Comparison of ENCODE assay signal across 10 cellular contexts in genomic region chr15:31473384-31474058, GRCh38.
DNase-seq lines count a peak whose midpoint lies in the region; ATAC-seq lines count a peak whose summit lies in the region.
"Had no signal": no experiment of that assay in that cellular context is flagged by ENCODE, and none has a peak within 500 bp of the region (broad histone marks: within the 10 kb centered on the region; RNA-seq: fewer than 3 reads in every experiment).

No MANE protein-coding gene starts in this region.

- peaks cover 9% of the 10 kb centered on the region for H3K9me3 Mint-ChIP-seq in activated T-helper 1 cell treated with anti-CD3 and anti-CD28 coated beads, Interleukin-12 subunit alpha, Interleukin-12 subunit beta, Interleukin-2, Interleukin-4 antibody, amounts not matched to agents 30 ng/mL and 10 ng/mL and 1 ng/mL, durations not matched to agents 14 hours and 24 hours and 36 hours
- H3K9me3 Mint-ChIP-seq in naive thymus-derived CD4-positive, alpha-beta T cell, result peaks cover 0 to 5% (median 0%) of the 10 kb centered on the region in 11 donors

- CTCF ChIA-PET in naive thymus-derived CD4-positive, alpha-beta T cell (lab: Charles Lee), result interaction anchor here (0.7 to 3.1 kb wide), 11 partner anchors 8 to 273 kb away, joined by 3 to 18 read pairs (median 4); no protein-coding TSS in a partner anchor

- peaks cover 29 to 34% of the 10 kb centered on the region in 2 donors for H3K4me1 ChIP-seq in naive thymus-derived CD4-positive, alpha-beta T cell (ENCODE audit: control insufficient read depth in 2 of 2, insufficient read depth in 2 of 2, low read length in 2 of 2)
- H3K4me1 ChIP-seq: breast epithelium had no signal

- peak overlapping the region; percentile 28 for H3K4me3 ChIP-seq in naive thymus-derived CD4-positive, alpha-beta T cell (ENCODE audit: low read length)
- H3K4me3 ChIP-seq: breast epithelium, tibial artery had no signal

- H3K27me3 Mint-ChIP-seq in activated T-helper 1 cell treated with anti-CD3 and anti-CD28 coated beads, Interleukin-12 subunit alpha, Interleukin-12 subunit beta, Interleukin-2, Interleukin-4 antibody, amounts not matched to agents 30 ng/mL and 10 ng/mL and 1 ng/mL, durations not matched to agents 14 hours and 24 hours and 36 hours (ENCODE audit: insufficient read depth), result no peaks in the 10 kb centered on the region
- H3K27me3 Mint-ChIP-seq in naive thymus-derived CD4-positive, alpha-beta T cell, result no peaks in the 10 kb centered on the region

- POLR2A ChIA-PET in naive thymus-derived CD4-positive, alpha-beta T cell (lab: Charles Lee), result interaction anchor here (0.6 to 6.7 kb wide), 14 partner anchors 10 to 231 kb away, joined by 3 to 62 read pairs (median 4); no protein-coding TSS in a partner anchor

- peak overlapping the region; percentile 90 for H3K27ac Mint-ChIP-seq in activated T-helper 1 cell treated with anti-CD3 and anti-CD28 coated beads, Interleukin-12 subunit alpha, Interleukin-12 subunit beta, Interleukin-2, Interleukin-4 antibody, amounts not matched to agents 30 ng/mL and 10 ng/mL and 1 ng/mL, durations not matched to agents 14 hours and 24 hours and 36 hours
- peak overlapping the region; percentile 90 to 96 (median 93) for H3K27ac Mint-ChIP-seq in naive thymus-derived CD4-positive, alpha-beta T cell

- H3K4me3 Mint-ChIP-seq in activated T-helper 1 cell treated with anti-CD3 and anti-CD28 coated beads, Interleukin-12 subunit alpha, Interleukin-12 subunit beta, Interleukin-2, Interleukin-4 antibody, amounts not matched to agents 30 ng/mL and 10 ng/mL and 1 ng/mL, durations not matched to agents 14 hours and 24 hours and 36 hours, result peak overlapping the region; percentile 76
- H3K4me3 Mint-ChIP-seq in naive thymus-derived CD4-positive, alpha-beta T cell, result peak overlapping the region; percentile 69 to 90 (median 79)

- peak; percentile 5 for ATAC-seq in GM21825 (IDR thresholded peaks at IDR 0.05; ENCODE audit: unreplicated experiment)
- no peak for ATAC-seq in naive thymus-derived CD4-positive, alpha-beta T cell
- ATAC-seq in GM18519 (IDR thresholded peaks at IDR 0.05; ENCODE audit: low FRiP score, unreplicated experiment), result no peak

- H3K27me3 ChIP-seq in naive thymus-derived CD4-positive, alpha-beta T cell (ENCODE audit: control insufficient read depth in 2 of 2, insufficient read depth in 2 of 2, low read length in 2 of 2), result no peaks in the 10 kb centered on the region
- H3K27me3 ChIP-seq: tibial artery had no signal

- in situ Hi-C loops in G401 (cut with HindIII; ENCODE audit: low sequenced_read_pairs), result no loop called here

- H3K36me3 Mint-ChIP-seq in activated T-helper 1 cell treated with anti-CD3 and anti-CD28 coated beads, Interleukin-12 subunit alpha, Interleukin-12 subunit beta, Interleukin-2, Interleukin-4 antibody, amounts not matched to agents 30 ng/mL and 10 ng/mL and 1 ng/mL, durations not matched to agents 14 hours and 24 hours and 36 hours (ENCODE audit: low read depth), result peaks cover 24% of the 10 kb centered on the region
- H3K36me3 Mint-ChIP-seq in naive thymus-derived CD4-positive, alpha-beta T cell, result peaks cover 0 to 33% (median 4%) of the 10 kb centered on the region in 5 donors

- H3K27ac ChIP-seq in naive thymus-derived CD4-positive, alpha-beta T cell (ENCODE audit: low read depth, low read length), result peak overlapping the region; percentile 66
- H3K27ac ChIP-seq: breast epithelium, tibial artery had no signal

- DNase-seq in G401 (ENCODE audit: low spot score) (peak; percentile 66), hippocampal formation (lab: John Stamatoyannopoulos, UW) (no peak), NK-92 (lab: John Stamatoyannopoulos, UW; ENCODE audit: unreplicated experiment) (no peak)
- DNase-seq in activated T-helper 1 cell treated with anti-CD3 and anti-CD28 coated beads, Interleukin-12 subunit alpha, Interleukin-12 subunit beta, Interleukin-2, Interleukin-4 antibody, amounts not matched to agents 30 ng/mL and 10 ng/mL and 1 ng/mL, durations not matched to agents 14 hours and 24 hours and 36 hours (ENCODE audit: low spot score), result no peak
- no peak for DNase-seq in naive thymus-derived CD4-positive, alpha-beta T cell
- no peak for DNase-seq in stimulated activated CD4-positive, alpha-beta T cell treated with anti-CD3 and anti-CD28 coated beads, Interleukin-4, amount 100 ng/mL, for 4 hours

- intact Hi-C loops in activated T-helper 1 cell treated with anti-CD3 and anti-CD28 coated beads, Interleukin-12 subunit alpha, Interleukin-12 subunit beta, Interleukin-2, Interleukin-4 antibody, amounts not matched to agents 30 ng/mL and 10 ng/mL and 1 ng/mL, durations not matched to agents 14 hours and 24 hours and 36 hours (cut with micrococcal nuclease), result loop anchor here (1.0 to 2.0 kb wide), 5 partner anchors 10 to 571 kb away; partner anchors contain the start of gene FAN1
- intact Hi-C loops in naive thymus-derived CD4-positive, alpha-beta T cell (cut with micrococcal nuclease), result loop anchor here (1.0 to 5.0 kb wide), 8 partner anchors 10 to 146 kb away; partner anchors contain the start of gene KLF13 (in 1 of the 2)

- H3K9me3 ChIP-seq in naive thymus-derived CD4-positive, alpha-beta T cell (ENCODE audit: control insufficient read depth in 2 of 3, low read length in 3 of 3), result no peaks in the 10 kb centered on the region
- H3K9me3 ChIP-seq: breast epithelium, tibial artery had no signal

- H3K4me1 Mint-ChIP-seq in activated T-helper 1 cell treated with anti-CD3 and anti-CD28 coated beads, Interleukin-12 subunit alpha, Interleukin-12 subunit beta, Interleukin-2, Interleukin-4 antibody, amounts not matched to agents 30 ng/mL and 10 ng/mL and 1 ng/mL, durations not matched to agents 14 hours and 24 hours and 36 hours (ENCODE audit: low read depth), result peaks cover 60% of the 10 kb centered on the region
- peaks cover 22 to 69% (median 59%) of the 10 kb centered on the region in 7 donors for H3K4me1 Mint-ChIP-seq in naive thymus-derived CD4-positive, alpha-beta T cell

- no peaks in the 10 kb centered on the region for H3K36me3 ChIP-seq in naive thymus-derived CD4-positive, alpha-beta T cell (ENCODE audit: control insufficient read depth in 2 of 3, insufficient read depth in 3 of 3, low read length in 3 of 3)
- H3K36me3 ChIP-seq: breast epithelium, tibial artery had no signal
